ENCODE assay signal across 9 cellular contexts in the genomic region with DNA sequence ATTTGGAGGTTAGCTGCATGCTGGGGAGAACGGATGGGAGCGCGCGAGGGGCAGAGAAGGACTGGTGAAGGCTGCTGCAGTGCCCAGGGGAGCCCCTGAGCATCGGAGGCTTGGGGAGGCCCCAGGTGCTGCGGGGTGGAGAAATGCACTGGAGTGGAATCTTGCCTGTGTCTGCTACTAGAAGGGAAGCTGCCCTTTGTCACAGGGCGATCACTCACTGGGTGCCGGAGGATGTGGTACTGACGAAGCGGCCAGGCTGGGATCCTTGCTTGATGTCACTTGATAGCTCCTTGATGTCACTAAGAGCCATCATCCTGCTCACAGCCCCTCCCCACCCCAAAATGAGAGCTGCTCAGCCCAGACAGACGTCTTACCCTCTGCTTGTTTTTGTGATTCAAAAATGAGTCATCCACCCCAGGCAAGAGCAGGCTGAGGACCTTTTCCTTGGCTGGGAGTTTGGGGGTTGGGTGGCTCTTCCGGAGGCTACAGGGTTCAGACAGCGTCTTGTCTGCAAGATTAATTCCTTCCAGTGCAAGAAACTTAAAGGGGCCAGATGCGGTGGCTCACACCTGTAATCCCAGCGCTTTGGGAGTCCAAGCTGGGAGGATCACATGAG.
A peak's percentile ranks its signal among the peaks of the same experiment; 100 is the strongest.
DNase-seq lines count a peak whose midpoint lies in the region; ATAC-seq, FAIRE-seq and TF ChIP-seq lines count a peak whose summit lies in the region.
"Had no signal": no experiment of that assay in that cellular context is flagged by ENCODE, and none has a peak within 500 bp of the region (broad histone marks: within the 10 kb centered on the region; RNA-seq: fewer than 3 reads in every experiment).

No MANE protein-coding gene starts in this region.

- DNase-seq in COLO829 (ENCODE audit: low spot score) (peak; percentile 89), Kasumi-1 (lab: John Stamatoyannopoulos, UW) (peak; percentile 49 to 54), astrocyte (ENCODE audit: low read depth) (peak; percentile 78), NCI-H526 (lab: John Stamatoyannopoulos, UW) (no peak), SKM-1 (lab: John Stamatoyannopoulos, UW; ENCODE audit: unreplicated experiment) (no peak), HuH-7 (ENCODE audit: low spot score) (no peak)
- peak in 4 of 9 donors; percentile 6 to 56 (median 14) for DNase-seq in naive thymus-derived CD4-positive, alpha-beta T cell

- peak overlapping the region; percentile 31 for H3K4me3 ChIP-seq in astrocyte (ENCODE audit: insufficient read depth, low read depth, low read length)
- H3K4me3 ChIP-seq in naive thymus-derived CD4-positive, alpha-beta T cell (ENCODE audit: low read length) = no peak overlapping the region
- H3K4me3 ChIP-seq: upper lobe of left lung had no signal

- no peak for TF ChIP-seq CTCF in astrocyte (IDR thresholded peaks at IDR 0.05; ENCODE audit: insufficient read depth, low read depth, low read length)

- no peaks in the 10 kb centered on the region for H3K79me2 ChIP-seq in astrocyte (ENCODE audit: insufficient read depth, low read length)

- peak overlapping the region; percentile 63 for H2AFZ ChIP-seq in astrocyte (ENCODE audit: low read depth, low read length)

- peak; percentile 59 for FAIRE-seq in astrocyte (lab: Jason Lieb, UNC)

- no peak overlapping the region for H3K9ac ChIP-seq in astrocyte (ENCODE audit: low read length)

- peaks cover 28% of the 10 kb centered on the region for H3K4me1 Mint-ChIP-seq in astrocyte (ENCODE audit: low read depth, unreplicated experiment)
- peaks cover 0 to 10% (median 0%) of the 10 kb centered on the region in 7 donors for H3K4me1 Mint-ChIP-seq in naive thymus-derived CD4-positive, alpha-beta T cell

- peak overlapping the region; percentile 71 for H3K27ac Mint-ChIP-seq in astrocyte (ENCODE audit: unreplicated experiment)
- peak overlapping the region in 3 of 9 donors; percentile 28 to 84 (median 29) for H3K27ac Mint-ChIP-seq in naive thymus-derived CD4-positive, alpha-beta T cell

- H4K20me1 ChIP-seq in astrocyte (ENCODE audit: insufficient read depth, low read length) = no peaks in the 10 kb centered on the region

- H3K9me3 Mint-ChIP-seq in astrocyte (ENCODE audit: unreplicated experiment) = peaks cover 4% of the 10 kb centered on the region
- peaks cover 0 to 1% (median 0%) of the 10 kb centered on the region in 11 donors for H3K9me3 Mint-ChIP-seq in naive thymus-derived CD4-positive, alpha-beta T cell

- no peak overlapping the region for H3K27ac ChIP-seq in astrocyte (ENCODE audit: low read depth, low read length)
- H3K27ac ChIP-seq in naive thymus-derived CD4-positive, alpha-beta T cell (ENCODE audit: low read depth, low read length) = no peak overlapping the region
- H3K27ac ChIP-seq: upper lobe of left lung had no signal

- no peaks in the 10 kb centered on the region for H3K36me3 ChIP-seq in astrocyte (ENCODE audit: insufficient read depth, low read length)
- no peaks in the 10 kb centered on the region for H3K36me3 ChIP-seq in naive thymus-derived CD4-positive, alpha-beta T cell (ENCODE audit: control insufficient read depth in 2 of 3, insufficient read depth in 3 of 3, low read length in 3 of 3)
- H3K36me3 ChIP-seq: upper lobe of left lung had no signal

- no peaks in the 10 kb centered on the region for H3K36me3 Mint-ChIP-seq in astrocyte (ENCODE audit: low read depth, unreplicated experiment)
- no peaks in the 10 kb centered on the region for H3K36me3 Mint-ChIP-seq in naive thymus-derived CD4-positive, alpha-beta T cell

- intact Hi-C loops in naive thymus-derived CD4-positive, alpha-beta T cell (cut with micrococcal nuclease) = no loop called here

- peaks cover 20% of the 10 kb centered on the region for H3K4me1 ChIP-seq in astrocyte (ENCODE audit: insufficient read depth, low read length)
- H3K4me1 ChIP-seq in naive thymus-derived CD4-positive, alpha-beta T cell (ENCODE audit: control insufficient read depth in 2 of 2, insufficient read depth in 2 of 2, low read length in 2 of 2) = no peaks in the 10 kb centered on the region

- peak overlapping the region; percentile 76 for H3K4me2 ChIP-seq in astrocyte (ENCODE audit: low read length)

- H3K27me3 Mint-ChIP-seq in astrocyte (ENCODE audit: low read depth, unreplicated experiment) = peaks cover 14% of the 10 kb centered on the region
- peaks cover 0 to 23% (median 4%) of the 10 kb centered on the region in 5 donors for H3K27me3 Mint-ChIP-seq in naive thymus-derived CD4-positive, alpha-beta T cell

- ATAC-seq in naive thymus-derived CD4-positive, alpha-beta T cell = peak; percentile 22
- ATAC-seq in GM18867 (IDR thresholded peaks at IDR 0.05; ENCODE audit: unreplicated experiment) = no peak

- H3K4me3 Mint-ChIP-seq in astrocyte (ENCODE audit: unreplicated experiment) = peak overlapping the region; percentile 21
- H3K4me3 Mint-ChIP-seq in naive thymus-derived CD4-positive, alpha-beta T cell = no peak overlapping the region

- peaks cover 3% of the 10 kb centered on the region for H3K27me3 ChIP-seq in astrocyte (ENCODE audit: insufficient read depth, low read length)
- no peaks in the 10 kb centered on the region for H3K27me3 ChIP-seq in naive thymus-derived CD4-positive, alpha-beta T cell (ENCODE audit: control insufficient read depth in 2 of 2, insufficient read depth in 2 of 2, low read length in 2 of 2)
- H3K27me3 ChIP-seq: upper lobe of left lung had no signal

- CTCF ChIA-PET in naive thymus-derived CD4-positive, alpha-beta T cell (lab: Charles Lee) = no interaction called here

- no peaks in the 10 kb centered on the region for H3K9me3 ChIP-seq in astrocyte (ENCODE audit: insufficient read depth, low read depth, low read length)
- no peaks in the 10 kb centered on the region for H3K9me3 ChIP-seq in naive thymus-derived CD4-positive, alpha-beta T cell (ENCODE audit: control insufficient read depth in 2 of 3, low read length in 3 of 3)
- H3K9me3 ChIP-seq: upper lobe of left lung had no signal

- POLR2A ChIA-PET in naive thymus-derived CD4-positive, alpha-beta T cell (lab: Charles Lee) = no interaction called here

Comparison
In these comparisons a context has a peak if more than half of its experiments do, and no peak if none do; other contexts are left out.
1. DNase-seq: peak in COLO829 (single experiment), Kasumi-1 (2 of 2) and astrocyte (single experiment); none in NCI-H526 (0 of 2), SKM-1 (single experiment) and HuH-7 (single experiment).